ENCODE assay signal across 1 cellular context in genomic region chr6:11214438-11214837, GRCh38.
A peak's percentile ranks its signal among the peaks of the same experiment; 100 is the strongest.
TF ChIP-seq lines count a peak whose summit lies in the region.

No MANE protein-coding gene starts in this region.

TF ChIP-seq in HepG2, 621 proteins besides CTCF, POLR2A, EP300 and RAD21 (continued from another document):
- no peak for TF ChIP-seq TEF (CRISPR knock-in tag; IDR thresholded peaks at IDR 0.05)
- TF ChIP-seq ZKSCAN8 (CRISPR knock-in tag; IDR thresholded peaks at IDR 0.05; ENCODE audit: borderline replicate concordance) = no peak
- TF ChIP-seq POLR2AphosphoS5 (IDR thresholded peaks at IDR 0.05; ENCODE audit: low read depth, low read length) = peak; percentile 41; the same call in 1 of the 2 replicates
- peak; percentile 40 for TF ChIP-seq ZNF687 (CRISPR knock-in tag; IDR thresholded peaks at IDR 0.05)
- peak; percentile 75; the same call in 1 of the 2 replicates for TF ChIP-seq SSRP1 (CRISPR knock-in tag; IDR thresholded peaks at IDR 0.05)
- no peak for TF ChIP-seq HNF4A (CRISPR knock-in tag; IDR thresholded peaks at IDR 0.05)
- TF ChIP-seq ZNF572 (CRISPR knock-in tag; IDR thresholded peaks at IDR 0.05) = 0 out of 2 replicates have a peak, but pooled peaks have one; percentile 45
- TF ChIP-seq HHEX (CRISPR knock-in tag; IDR thresholded peaks at IDR 0.05) = 0 out of 2 replicates have a peak, but pooled peaks have one; percentile 19
- TF ChIP-seq FIP1L1 (IDR thresholded peaks at IDR 0.05; ENCODE audit: borderline replicate concordance, insufficient read depth, low read depth, low read length) = peak; percentile 76; the same call in 1 of the 2 replicates
- no peak for TF ChIP-seq HDAC2 (CRISPR knock-in tag; IDR thresholded peaks at IDR 0.05)
- peak; percentile 41; the same call in 1 of the 2 replicates for TF ChIP-seq ZBTB38 (CRISPR knock-in tag; IDR thresholded peaks at IDR 0.05)
- peak; percentile 44; the same call in 1 of the 2 replicates for TF ChIP-seq PAF1 (CRISPR knock-in tag; IDR thresholded peaks at IDR 0.05)
- no peak for TF ChIP-seq FOXO1 (CRISPR knock-in tag; IDR thresholded peaks at IDR 0.05)
- peak; percentile 71; the same call in 1 of the 2 replicates for TF ChIP-seq ZNF878 (CRISPR knock-in tag; IDR thresholded peaks at IDR 0.05)
- TF ChIP-seq PBX2 (CRISPR knock-in tag; IDR thresholded peaks at IDR 0.05) = no peak
- peak; percentile 37; the same call in 1 of the 2 replicates for TF ChIP-seq BCL3 (CRISPR knock-in tag; IDR thresholded peaks at IDR 0.05)
- TF ChIP-seq ZSCAN21 (CRISPR knock-in tag; IDR thresholded peaks at IDR 0.05; ENCODE audit: borderline replicate concordance) = no peak
- TF ChIP-seq POLR2AphosphoS2 (IDR thresholded peaks at IDR 0.05; ENCODE audit: low read depth, low read length) = peak; percentile 6; the same call in 1 of the 2 replicates
- 0 out of 2 replicates have a peak, but pooled peaks have one; percentile 33 for TF ChIP-seq TGIF2 (CRISPR knock-in tag; IDR thresholded peaks at IDR 0.05)
- no peak for TF ChIP-seq HBP1 (CRISPR knock-in tag; IDR thresholded peaks at IDR 0.05; ENCODE audit: low read depth)
- TF ChIP-seq ZNF33B (CRISPR knock-in tag; IDR thresholded peaks at IDR 0.05) = 0 out of 2 replicates have a peak, but pooled peaks have one; percentile 36
- TF ChIP-seq MAX (IDR thresholded peaks at IDR 0.05) = 0 out of 2 replicates have a peak, but pooled peaks have one; percentile 23
- no peak for TF ChIP-seq ZNF383 (CRISPR knock-in tag; IDR thresholded peaks at IDR 0.05; ENCODE audit: borderline replicate concordance)
- no peak for TF ChIP-seq MNT (IDR thresholded peaks at IDR 0.05)
- no peak for TF ChIP-seq HNRNPUL1 (IDR thresholded peaks at IDR 0.05; ENCODE audit: low read depth, low read length)
- TF ChIP-seq RBM22 (optimal IDR thresholded peaks at IDR 0.05; ENCODE audit: low read length) = peak; percentile 78
- TF ChIP-seq ZNF747 (CRISPR knock-in tag; IDR thresholded peaks at IDR 0.05; ENCODE audit: borderline replicate concordance) = no peak
- no peak for TF ChIP-seq PTBP1 (IDR thresholded peaks at IDR 0.05; ENCODE audit: low read depth, low read length, poor library complexity, severe bottlenecking)
- no peak for TF ChIP-seq ZNF280D (CRISPR knock-in tag; IDR thresholded peaks at IDR 0.05)
- no peak for TF ChIP-seq ZSCAN31 (CRISPR knock-in tag; IDR thresholded peaks at IDR 0.05; ENCODE audit: low read depth)
